ENCODE assay signal across 19 cellular contexts in genomic region chr17:57319806-57320205, GRCh38.
DNase-seq lines count a peak whose midpoint lies in the region; ATAC-seq and TF ChIP-seq lines count a peak whose summit lies in the region.
"Had no signal": no experiment of that assay in that cellular context is flagged by ENCODE, and none has a peak within 500 bp of the region (broad histone marks: within the 10 kb centered on the region; RNA-seq: fewer than 3 reads in every experiment).

No MANE protein-coding gene starts in this region.

- H4K20me1 ChIP-seq in DND-41 (ENCODE audit: insufficient read depth, low read length) (peaks cover 93% of the 10 kb centered on the region), GM23338 (replicated peaks; ENCODE audit: insufficient read depth) (peaks cover 5% of the 10 kb centered on the region)

- H3K27me3 Mint-ChIP-seq in GM23338 (ENCODE audit: insufficient read depth, low read depth, poor library complexity) (peaks cover 10% of the 10 kb centered on the region), endodermal cell (ENCODE audit: insufficient read depth) (no peaks in the 10 kb centered on the region)

- H3K9ac ChIP-seq in DND-41 (ENCODE audit: low read depth, low read length) = no peak overlapping the region
- no peak overlapping the region for H3K9ac ChIP-seq in endodermal cell (ENCODE audit: extremely low read depth, low read length, poor library complexity, severe bottlenecking)

- H3K4me3 Mint-ChIP-seq in GM23338 (no peak overlapping the region), endodermal cell (no peak overlapping the region)
- no peak overlapping the region for H3K4me3 Mint-ChIP-seq in stimulated activated effector memory CD8-positive, alpha-beta T cell treated with anti-CD3 and anti-CD28 coated beads, Interleukin-12 subunit alpha, Interleukin-12 subunit beta, amount 100 ng/mL, for 72 hours

- H3K27me3 ChIP-seq in DND-41 (ENCODE audit: insufficient read depth, low read length, poor library complexity) (no peaks in the 10 kb centered on the region), GM23338 (ENCODE audit: insufficient read depth) (no peaks in the 10 kb centered on the region), endodermal cell (ENCODE audit: control insufficient read depth, insufficient read depth, low read length, poor library complexity, severe bottlenecking) (no peaks in the 10 kb centered on the region)
- H3K27me3 ChIP-seq: SJCRH30 had no signal

- DNase-seq in DND-41 (no peak), GM23338 (ENCODE audit: low spot score) (no peak), endodermal cell (peak; percentile 55), Right ventricle myocardium superior (no peak), GOT3 (lab: John Stamatoyannopoulos, UW) (no peak)
- no peak for DNase-seq in stimulated activated effector memory CD8-positive, alpha-beta T cell treated with anti-CD3 and anti-CD28 coated beads, Interleukin-12 subunit alpha, Interleukin-12 subunit beta, amount 100 ng/mL, for 72 hours (ENCODE audit: low spot score in 2 of 2)
- DNase-seq: DMS153, Karpas-422, NCI-H1092 treated with DMSO at 0.1 percent for 48 hours, NCI-H146, NCI-H1930, NCI-H2107, NCI-H446, NCI-H524 treated with DMSO at 0.1 percent for 48 hours, NCI-H774, PC-3, SJCRH30 had no signal

- H3K9me3 ChIP-seq in DND-41 (ENCODE audit: insufficient read depth, low read length, severe bottlenecking) = no peaks in the 10 kb centered on the region
- no peaks in the 10 kb centered on the region for H3K9me3 ChIP-seq in endodermal cell (ENCODE audit: control insufficient read depth, low read length)
- H3K9me3 ChIP-seq: SJCRH30 had no signal

- peak overlapping the region; percentile 17; the same call in 1 of the 2 replicates for H3K27ac ChIP-seq in DND-41 (ENCODE audit: low read length)
- no peak overlapping the region for H3K27ac ChIP-seq in GM23338 (ENCODE audit: low read depth)
- no peak overlapping the region for H3K27ac ChIP-seq in endodermal cell (ENCODE audit: low read depth, low read length)
- H3K27ac ChIP-seq: SJCRH30 had no signal

- H3K9me2 ChIP-seq in GM23338 (ENCODE audit: insufficient read depth) = no peaks in the 10 kb centered on the region

- H3F3A ChIP-seq in GM23338 (replicated peaks; ENCODE audit: low read depth) = 0 out of 2 replicates have a peak, but pooled peaks cover 3% of the 10 kb centered on the region

- no peak for TF ChIP-seq CTCF in DND-41 (IDR thresholded peaks at IDR 0.05; ENCODE audit: borderline replicate concordance, extremely low read depth, low read length, poor library complexity, severe bottlenecking)
- TF ChIP-seq CTCF in GM23338 (conservative IDR thresholded peaks at IDR 0.05; ENCODE audit: low read depth in 2 of 2) = no peak
- TF ChIP-seq CTCF in endodermal cell (conservative IDR thresholded peaks at IDR 0.05) = no peak

- no peaks in the 10 kb centered on the region for H3K9me3 Mint-ChIP-seq in GM23338
- H3K9me3 Mint-ChIP-seq in endodermal cell = no peaks in the 10 kb centered on the region
- H3K9me3 Mint-ChIP-seq in stimulated activated effector memory CD8-positive, alpha-beta T cell treated with anti-CD3 and anti-CD28 coated beads, Interleukin-12 subunit alpha, Interleukin-12 subunit beta, amount 100 ng/mL, for 72 hours = no peaks in the 10 kb centered on the region

- H3K4me1 Mint-ChIP-seq in GM23338 = peaks cover 40% of the 10 kb centered on the region
- H3K4me1 Mint-ChIP-seq in endodermal cell = peaks cover 19% of the 10 kb centered on the region
- peaks cover 39% of the 10 kb centered on the region for H3K4me1 Mint-ChIP-seq in stimulated activated effector memory CD8-positive, alpha-beta T cell treated with anti-CD3 and anti-CD28 coated beads, Interleukin-12 subunit alpha, Interleukin-12 subunit beta, amount 100 ng/mL, for 72 hours

- ATAC-seq in DND-41 (ENCODE audit: insufficient read depth, low read depth) (no peak), GM23338 (peak; percentile 27; the same call in 2 of the 3 replicates), Right ventricle myocardium superior (ENCODE audit: poor library complexity) (no peak), HG02938 (IDR thresholded peaks at IDR 0.05; ENCODE audit: unreplicated experiment) (no peak)
- no peak for ATAC-seq in stimulated activated effector memory CD8-positive, alpha-beta T cell treated with anti-CD3 and anti-CD28 coated beads, Interleukin-12 subunit alpha, Interleukin-12 subunit beta, amount 100 ng/mL, for 72 hours
- ATAC-seq: HepG2, PC-3 had no signal

- H3K4me1 ChIP-seq in DND-41 (ENCODE audit: insufficient read depth, low read length) (peaks cover 6% of the 10 kb centered on the region; the same call in 1 of the 2 replicates), GM23338 (ENCODE audit: insufficient read depth) (peaks cover 13% of the 10 kb centered on the region), endodermal cell (ENCODE audit: control insufficient read depth, insufficient read depth, low read length) (no peaks in the 10 kb centered on the region)
- H3K4me1 ChIP-seq: SJCRH30 had no signal

- intact Hi-C loops in Right ventricle myocardium superior (cut with DNase I) = no loop called here

- H3K36me3 Mint-ChIP-seq in GM23338 (ENCODE audit: low read depth) (peaks cover 9% of the 10 kb centered on the region; the same call in 2 of the 3 replicates), endodermal cell (ENCODE audit: low read depth) (peaks cover 28% of the 10 kb centered on the region)
- H3K36me3 Mint-ChIP-seq in stimulated activated effector memory CD8-positive, alpha-beta T cell treated with anti-CD3 and anti-CD28 coated beads, Interleukin-12 subunit alpha, Interleukin-12 subunit beta, amount 100 ng/mL, for 72 hours = peaks cover 12% of the 10 kb centered on the region

- no peak overlapping the region for H3K4me2 ChIP-seq in DND-41 (ENCODE audit: insufficient read depth, low read length)
- no peak overlapping the region for H3K4me2 ChIP-seq in GM23338

- H3K36me3 ChIP-seq in DND-41 (ENCODE audit: insufficient read depth, low read length) = peaks cover 100% of the 10 kb centered on the region
- no peaks in the 10 kb centered on the region for H3K36me3 ChIP-seq in GM23338 (ENCODE audit: insufficient read depth)
- H3K36me3 ChIP-seq in endodermal cell (ENCODE audit: control insufficient read depth, insufficient read depth, low read length) = no peaks in the 10 kb centered on the region
- H3K36me3 ChIP-seq: SJCRH30 had no signal

- H3K79me2 ChIP-seq in DND-41 (ENCODE audit: insufficient read depth, low read length) (peaks cover 100% of the 10 kb centered on the region), GM23338 (replicated peaks; ENCODE audit: insufficient read depth) (peaks cover 19% of the 10 kb centered on the region)

- H3K27ac Mint-ChIP-seq in GM23338 = 0 out of 2 replicates have a peak overlapping the region, but pooled peaks have one; percentile 8
- H3K27ac Mint-ChIP-seq in endodermal cell = peak overlapping the region; percentile 14
- H3K27ac Mint-ChIP-seq in stimulated activated effector memory CD8-positive, alpha-beta T cell treated with anti-CD3 and anti-CD28 coated beads, Interleukin-12 subunit alpha, Interleukin-12 subunit beta, amount 100 ng/mL, for 72 hours = peak overlapping the region; percentile 5

- 87% methylated on average over 9 of the region's 9 CpGs for WGBS in endodermal cell (ENCODE audit: insufficient coverage in 1 of 2, insufficient read length in 1 of 2), 2 experiments

- H3K4me3 ChIP-seq in DND-41 (ENCODE audit: low read depth in 1 of 2, low read length in 2 of 2) (no peak overlapping the region), GM23338 (no peak overlapping the region), endodermal cell (ENCODE audit: low read length) (no peak overlapping the region)
- H3K4me3 ChIP-seq: SJCRH30 had no signal

- H2AFZ ChIP-seq in DND-41 (ENCODE audit: low read depth, low read length) = no peak overlapping the region
- H2AFZ ChIP-seq in GM23338 = no peak overlapping the region

TF ChIP-seq in GM23338, 12 proteins besides CTCF, POLR2A, EP300 and RAD21:
- TF ChIP-seq, protein P1, sequence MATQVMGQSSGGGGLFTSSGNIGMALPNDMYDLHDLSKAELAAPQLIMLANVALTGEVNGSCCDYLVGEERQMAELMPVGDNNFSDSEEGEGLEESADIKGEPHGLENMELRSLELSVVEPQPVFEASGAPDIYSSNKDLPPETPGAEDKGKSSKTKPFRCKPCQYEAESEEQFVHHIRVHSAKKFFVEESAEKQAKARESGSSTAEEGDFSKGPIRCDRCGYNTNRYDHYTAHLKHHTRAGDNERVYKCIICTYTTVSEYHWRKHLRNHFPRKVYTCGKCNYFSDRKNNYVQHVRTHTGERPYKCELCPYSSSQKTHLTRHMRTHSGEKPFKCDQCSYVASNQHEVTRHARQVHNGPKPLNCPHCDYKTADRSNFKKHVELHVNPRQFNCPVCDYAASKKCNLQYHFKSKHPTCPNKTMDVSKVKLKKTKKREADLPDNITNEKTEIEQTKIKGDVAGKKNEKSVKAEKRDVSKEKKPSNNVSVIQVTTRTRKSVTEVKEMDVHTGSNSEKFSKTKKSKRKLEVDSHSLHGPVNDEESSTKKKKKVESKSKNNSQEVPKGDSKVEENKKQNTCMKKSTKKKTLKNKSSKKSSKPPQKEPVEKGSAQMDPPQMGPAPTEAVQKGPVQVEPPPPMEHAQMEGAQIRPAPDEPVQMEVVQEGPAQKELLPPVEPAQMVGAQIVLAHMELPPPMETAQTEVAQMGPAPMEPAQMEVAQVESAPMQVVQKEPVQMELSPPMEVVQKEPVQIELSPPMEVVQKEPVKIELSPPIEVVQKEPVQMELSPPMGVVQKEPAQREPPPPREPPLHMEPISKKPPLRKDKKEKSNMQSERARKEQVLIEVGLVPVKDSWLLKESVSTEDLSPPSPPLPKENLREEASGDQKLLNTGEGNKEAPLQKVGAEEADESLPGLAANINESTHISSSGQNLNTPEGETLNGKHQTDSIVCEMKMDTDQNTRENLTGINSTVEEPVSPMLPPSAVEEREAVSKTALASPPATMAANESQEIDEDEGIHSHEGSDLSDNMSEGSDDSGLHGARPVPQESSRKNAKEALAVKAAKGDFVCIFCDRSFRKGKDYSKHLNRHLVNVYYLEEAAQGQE (IDR thresholded peaks at IDR 0.05; ENCODE audit: unreplicated experiment) = no peak
- no peak for TF ChIP-seq ZNF114 (CRISPR knock-in tag; IDR thresholded peaks at IDR 0.05)
